22 cellular contexts compared by ENCODE assay signal in genomic region chr7:113705439-113705838, GRCh38.
"Had no signal": no experiment of that assay in that cellular context is flagged by ENCODE, and none has a peak within 500 bp of the region (broad histone marks: within the 10 kb centered on the region; RNA-seq: fewer than 3 reads in every experiment).

No MANE protein-coding gene starts in this region.

- H3K36me3 ChIP-seq: brain microvascular endothelial cell, SJSA1 had no signal

- H3K4me1 ChIP-seq: SJSA1 had no signal

- FAIRE-seq: RCC 7860 had no signal

- H3K4me3 ChIP-seq: SJSA1 had no signal

- H3K9me3 ChIP-seq: SJSA1 had no signal

- DNase-seq: activated B cell treated with CpG ODN at 0.5 μM for 24 hours; activated CD4-positive, alpha-beta T cell treated with anti-CD3 and anti-CD28 coated beads for 1 hour; activated CD4-positive, alpha-beta T cell treated with anti-CD3 and anti-CD28 coated beads, Interleukin-2, amount 10 ng/mL, durations not matched to agents 24 days and 14 days; activated CD4-positive, alpha-beta T cell treated with anti-CD3 and anti-CD28 coated beads, Interleukin-2, amount 50 U/mL, for 48 hours; activated CD8-positive, alpha-beta memory T cell treated with anti-CD3 and anti-CD28 coated beads, Interleukin-2, amount 10 ng/mL, durations not matched to agents 7 days and 5 days; activated effector memory CD4-positive, alpha-beta T cell treated with anti-CD3 and anti-CD28 coated beads, Interleukin-2, amount 50 U/mL, for 16 hours; activated naive CD4-positive, alpha-beta T cell treated with Interleukin-2 at 50 U/mL for 16 hours; activated naive CD8-positive, alpha-beta T cell treated with anti-CD3 and anti-CD28 coated beads, Interleukin-2, amount 50 U/mL, for 24 hours; activated T-cell treated with anti-CD3 and anti-CD28 coated beads, Interleukin-2, amount 50 U/mL, for 4 hours; brain microvascular endothelial cell; caudate nucleus; MM.1S; NCI-H1092 treated with DMSO at 0.1 percent for 48 hours; NCI-H1417 treated with DMSO at 0.1 percent for 48 hours; NCI-H1694; NCI-H2029 treated with DMSO at 0.1 percent for 48 hours; NCI-H446; NCI-H524; PC-3 had no signal

- ATAC-seq: activated CD8-positive, alpha-beta memory T cell treated with anti-CD3 and anti-CD28 coated beads, Interleukin-2, amount 10 ng/mL, durations not matched to agents 7 days and 5 days; activated naive CD4-positive, alpha-beta T cell treated with anti-CD3 and anti-CD28 coated beads, Interleukin-2, amount 50 U/mL, for 72 hours; activated naive CD8-positive, alpha-beta T cell treated with anti-CD3 and anti-CD28 coated beads, Interleukin-2, amount 50 U/mL, for 24 hours; activated T-cell treated with anti-CD3 and anti-CD28 coated beads, Interleukin-2, amount 50 U/mL, for 4 hours; PC-3 had no signal

- H3K27me3 ChIP-seq: brain microvascular endothelial cell, SJSA1 had no signal

- H3K27ac ChIP-seq: brain microvascular endothelial cell, SJSA1 had no signal
